9 cellular contexts compared by ENCODE assay signal in genomic region chr2:24577481-24577880, GRCh38.
DNase-seq lines count a peak whose midpoint lies in the region; ATAC-seq, FAIRE-seq and TF ChIP-seq lines count a peak whose summit lies in the region.
"Had no signal": no experiment of that assay in that cellular context is flagged by ENCODE, and none has a peak within 500 bp of the region (broad histone marks: within the 10 kb centered on the region; RNA-seq: fewer than 3 reads in every experiment).

No MANE protein-coding gene starts in this region.

- no TSS peak for BruUV-seq in HepG2 (replicated peaks; lab: Mats Ljungman, UMichigan)

- POLR2A ChIA-PET in CD4-positive, alpha-beta memory T cell (lab: Charles Lee; ENCODE audit: partially characterized antibody) = no interaction called here
- POLR2A ChIA-PET in activated B cell treated with CpG ODN at 0.5 μM for 24 hours (lab: Charles Lee) (interaction anchor here (0.5 to 1.3 kb wide), 4 partner anchors 9 to 842 kb away, joined by 3 to 9 read pairs (median 6); partner anchors contain the start of gene NCOA1), HepG2 (lab: Yijun Ruan, JAX) (no interaction called here), HEK293T (lab: Yijun Ruan, JAX) (no interaction called here)

- H3K27ac ChIP-seq in CD4-positive, alpha-beta memory T cell (ENCODE audit: low read depth, low read length) = no peak overlapping the region
- no peak overlapping the region for H3K27ac ChIP-seq in HepG2 (ENCODE audit: extremely low read length, insufficient read depth, low read length)
- no peak overlapping the region for H3K27ac ChIP-seq in sigmoid colon

- no peaks in the 10 kb centered on the region for H3K27me3 ChIP-seq in CD4-positive, alpha-beta memory T cell (ENCODE audit: insufficient read depth, low read length)
- H3K27me3 ChIP-seq in HepG2 (ENCODE audit: control insufficient read depth in 1 of 2, insufficient read depth in 2 of 2, low read length in 2 of 2) = no peaks in the 10 kb centered on the region
- no peaks in the 10 kb centered on the region for H3K27me3 ChIP-seq in sigmoid colon

- intact Hi-C loops in CD4-positive, alpha-beta memory T cell (cut with micrococcal nuclease) = no loop called here
- intact Hi-C loops in activated B cell treated with CpG ODN at 0.5 μM for 24 hours (cut with micrococcal nuclease) (loop anchor here (1.0 to 5.0 kb wide), 6 partner anchors 10 to 633 kb away; partner anchors contain the start of gene NCOA1), HepG2 (cut with micrococcal nuclease; ENCODE audit: unreplicated experiment) (no loop called here), sigmoid colon (cut with DNase I) (no loop called here)

- peak overlapping the region in 6 of 8 donors; percentile 47 to 81 (median 68) for H3K4me3 Mint-ChIP-seq in CD4-positive, alpha-beta memory T cell
- H3K4me3 Mint-ChIP-seq in activated B cell treated with CpG ODN at 0.5 μM for 24 hours = peak overlapping the region; percentile 68

- H3K27ac Mint-ChIP-seq in CD4-positive, alpha-beta memory T cell = peak overlapping the region in 2 of 7 donors; percentile 70 to 77
- peak overlapping the region; percentile 77 for H3K27ac Mint-ChIP-seq in activated B cell treated with CpG ODN at 0.5 μM for 24 hours

- no peak overlapping the region for H3K9ac ChIP-seq in HepG2 (ENCODE audit: insufficient read depth, low read depth, low read length)

- TF ChIP-seq POLR2A in HepG2 (IDR thresholded peaks at IDR 0.05; ENCODE audit: insufficient read depth in 1 of 2, low read depth in 2 of 2, low read length in 2 of 2) (no peak), sigmoid colon (IDR thresholded peaks at IDR 0.05) (no peak)

- no peak for FAIRE-seq in HepG2 (lab: Jason Lieb, UNC)

- H2AFZ ChIP-seq in HepG2 (ENCODE audit: low read length) = no peak overlapping the region

- no peaks in the 10 kb centered on the region for H3K27me3 Mint-ChIP-seq in CD4-positive, alpha-beta memory T cell
- H3K27me3 Mint-ChIP-seq in activated B cell treated with CpG ODN at 0.5 μM for 24 hours = no peaks in the 10 kb centered on the region

- H3K36me3 Mint-ChIP-seq in CD4-positive, alpha-beta memory T cell = peaks cover 7 to 28% of the 10 kb centered on the region in 2 donors
- peaks cover 7% of the 10 kb centered on the region for H3K36me3 Mint-ChIP-seq in activated B cell treated with CpG ODN at 0.5 μM for 24 hours (ENCODE audit: low read depth)

- ATAC-seq in HG03060 (IDR thresholded peaks at IDR 0.05; ENCODE audit: low read depth, unreplicated experiment) (peak; percentile 57), activated B cell treated with CpG ODN at 0.5 μM for 24 hours (ENCODE audit: low read depth) (peak; percentile 79), HepG2 (no peak)

- no peak overlapping the region for H3K4me2 ChIP-seq in HepG2 (ENCODE audit: low read depth, low read length)

- H3K36me3 ChIP-seq in CD4-positive, alpha-beta memory T cell (ENCODE audit: insufficient read depth, low read length) = no peaks in the 10 kb centered on the region
- H3K36me3 ChIP-seq in HepG2 (replicated peaks in 1 of 2; ENCODE audit: control insufficient read depth in 1 of 2, insufficient read depth in 2 of 2, low read length in 2 of 2) (no peaks in the 10 kb centered on the region), sigmoid colon (no peaks in the 10 kb centered on the region)

- in situ Hi-C loops in HepG2 (cut with HindIII; ENCODE audit: extremely low pct_ligation_motif_present, low pct_unique_long_range_greater_than_20kb) = no loop called here

- H3K4me1 Mint-ChIP-seq in CD4-positive, alpha-beta memory T cell = peaks cover 30 to 74% (median 56%) of the 10 kb centered on the region in 4 donors
- H3K4me1 Mint-ChIP-seq in activated B cell treated with CpG ODN at 0.5 μM for 24 hours = peaks cover 69% of the 10 kb centered on the region

- no peaks in the 10 kb centered on the region for H4K20me1 ChIP-seq in HepG2 (ENCODE audit: insufficient read depth, low read length)

- TF ChIP-seq CTCF in activated B cell treated with CpG ODN at 0.5 μM for 24 hours (IDR thresholded peaks at IDR 0.05) (no peak), HepG2 (CRISPR knock-in tag; IDR thresholded peaks at IDR 0.05) (no peak), sigmoid colon (IDR thresholded peaks at IDR 0.05) (no peak)

- CTCF ChIA-PET in CD4-positive, alpha-beta memory T cell (lab: Charles Lee; ENCODE audit: partially characterized antibody) = interaction anchor here (0.8 kb wide), 1 partner anchor 9 kb away, joined by 3 read pairs; no protein-coding TSS in a partner anchor
- CTCF ChIA-PET in activated B cell treated with CpG ODN at 0.5 μM for 24 hours (lab: Charles Lee) = interaction anchor here (1.3 to 1.5 kb wide), 2 partner anchors 9 to 86 kb away, joined by 4 read pairs; partner anchors contain the start of gene NCOA1
- CTCF ChIA-PET in HepG2 (lab: Yijun Ruan, JAX; ENCODE audit: low intra/inter-chr PET ratio, low total read pairs) = no interaction called here
- CTCF ChIA-PET in HEK293T (lab: Yijun Ruan, JAX) = interaction anchor here (0.6 kb wide), 1 partner anchor 14 kb away, joined by 3 read pairs; no protein-coding TSS in a partner anchor

- no peak for TF ChIP-seq RAD21 in HepG2 (CRISPR knock-in tag; IDR thresholded peaks at IDR 0.05)

- H3K79me2 ChIP-seq in HepG2 (ENCODE audit: insufficient read depth, low read length) = no peaks in the 10 kb centered on the region

- TF ChIP-seq EP300 in HepG2 (IDR thresholded peaks at IDR 0.05; ENCODE audit: low read depth in 2 of 2, low read length in 2 of 2) = no peak
- no peak for TF ChIP-seq EP300 in HepG2 (CRISPR knock-in tag; IDR thresholded peaks at IDR 0.05; ENCODE audit: borderline replicate concordance)
- no peak for TF ChIP-seq EP300 in sigmoid colon (IDR thresholded peaks at IDR 0.05)

- H3K4me1 ChIP-seq in CD4-positive, alpha-beta memory T cell (ENCODE audit: insufficient read depth, low read length) = peaks cover 34% of the 10 kb centered on the region
- H3K4me1 ChIP-seq in HepG2 (ENCODE audit: insufficient read depth, low read length) (no peaks in the 10 kb centered on the region), sigmoid colon (peaks cover 0 to 37% (median 24%) of the 10 kb centered on the region in 4 donors)

- H3K9me3 Mint-ChIP-seq in CD4-positive, alpha-beta memory T cell = no peaks in the 10 kb centered on the region
- H3K9me3 Mint-ChIP-seq in activated B cell treated with CpG ODN at 0.5 μM for 24 hours = no peaks in the 10 kb centered on the region

- H3K4me3 ChIP-seq in CD4-positive, alpha-beta memory T cell (ENCODE audit: low read length in 2 of 2) = no peak overlapping the region
- H3K4me3 ChIP-seq in HepG2 (replicated peaks in 1 of 3; ENCODE audit: insufficient read depth in 1 of 3, low read depth in 2 of 3, low read length in 3 of 3) (no peak overlapping the region), sigmoid colon (no peak overlapping the region)

- WGBS in HepG2 (ENCODE audit: low lambda C conversion rate) = 77% methylated on average over 2 of the region's 2 CpGs
- 8 to 26% methylated on average over 2 of the region's 2 CpGs for WGBS in sigmoid colon, 2 donors

- no peak for DNase-seq in CD4-positive, alpha-beta memory T cell
- DNase-seq in GM19240 (ENCODE audit: insufficient read length, low spot score) (peak; percentile 12), activated B cell treated with CpG ODN at 0.5 μM for 24 hours (no peak), HepG2 (ENCODE audit: low spot score) (no peak), HEK293T (ENCODE audit: extremely low spot score) (no peak), sigmoid colon (no peak)
- no peak for DNase-seq in stimulated activated CD4-positive, alpha-beta T cell treated with anti-CD3 and anti-CD28 coated beads, Interleukin-15, amount 100 ng/mL, for 24 hours
- DNase-seq: IMR-90 had no signal

- no peaks in the 10 kb centered on the region for H3K9me3 ChIP-seq in CD4-positive, alpha-beta memory T cell (ENCODE audit: control insufficient read depth in 1 of 2, low read length in 2 of 2)
- H3K9me3 ChIP-seq in HepG2 (ENCODE audit: low read length) (no peaks in the 10 kb centered on the region), sigmoid colon (no peaks in the 10 kb centered on the region)

TF ChIP-seq in HepG2, 621 proteins besides CTCF, POLR2A, EP300 and RAD21 (continues in another document):
- TF ChIP-seq ZSCAN5A (CRISPR knock-in tag; IDR thresholded peaks at IDR 0.05; ENCODE audit: borderline replicate concordance) (no peak), REXO4 (CRISPR knock-in tag; IDR thresholded peaks at IDR 0.05; ENCODE audit: borderline replicate concordance) (no peak)

TF ChIP-seq in HEK293T, 16 proteins besides CTCF, POLR2A, EP300 and RAD21:
- TF ChIP-seq L3MBTL2 (conservative IDR thresholded peaks at IDR 0.05) (no peak), CTBP1 (IDR thresholded peaks at IDR 0.05; ENCODE audit: borderline replicate concordance) (no peak), TARDBP (IDR thresholded peaks at IDR 0.05) (no peak), SUZ12 (IDR thresholded peaks at IDR 0.05) (no peak), LEF1 (IDR thresholded peaks at IDR 0.05; ENCODE audit: borderline replicate concordance) (no peak), FOXA1 (IDR thresholded peaks at IDR 0.05) (no peak), FOXK2 (IDR thresholded peaks at IDR 0.05) (no peak), ARNT (IDR thresholded peaks at IDR 0.05) (no peak), HDGF (IDR thresholded peaks at IDR 0.05; ENCODE audit: borderline replicate concordance) (no peak), SP1 (IDR thresholded peaks at IDR 0.05) (no peak)
TF ChIP-seq in HEK293T: peak in this region for 0.
